ENCODE assay signal across 1 cellular context in the genomic region with DNA sequence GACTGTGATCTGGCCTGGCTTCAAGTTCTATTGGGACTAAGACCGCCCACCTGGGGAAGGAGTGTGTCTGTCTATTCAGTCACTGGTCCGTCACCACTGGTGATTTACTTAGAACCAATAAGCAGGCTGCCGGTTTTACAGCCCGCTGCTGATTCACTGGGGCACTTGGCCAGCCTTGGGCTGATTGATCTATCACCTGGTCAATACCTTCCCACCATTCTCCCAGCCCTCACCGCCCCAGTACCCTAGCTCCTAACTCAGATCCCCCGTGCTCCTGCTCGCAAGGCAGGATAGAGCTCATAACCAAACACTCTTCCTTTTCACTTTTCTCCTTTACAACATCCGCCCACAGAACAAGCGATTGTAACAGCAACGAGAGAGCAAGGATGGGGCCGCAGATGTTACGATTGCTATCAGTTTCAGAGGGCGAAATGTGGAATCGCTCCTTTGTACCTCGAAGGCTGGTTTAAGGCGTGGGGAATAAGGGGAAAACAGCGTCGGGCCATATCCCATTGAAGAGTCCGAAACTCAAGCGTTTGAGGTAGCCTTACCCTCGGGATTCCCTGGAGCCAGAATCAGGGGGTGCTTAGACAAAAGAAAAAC.
A peak's percentile ranks its signal among the peaks of the same experiment; 100 is the strongest.
TF ChIP-seq lines count a peak whose summit lies in the region.

No MANE protein-coding gene starts in this region.

TF ChIP-seq in HepG2, 621 proteins besides CTCF, POLR2A, EP300 and RAD21 (continued from another document and continues in another):
- TF ChIP-seq DR1 (CRISPR knock-in tag; IDR thresholded peaks at IDR 0.05) (peak; percentile 30; the same call in 1 of the 2 replicates), ZNF619 (CRISPR knock-in tag; IDR thresholded peaks at IDR 0.05) (no peak), PCBP1 (IDR thresholded peaks at IDR 0.05; ENCODE audit: borderline replicate concordance, low read depth, low read length) (no peak), KMT2B (CRISPR knock-in tag; IDR thresholded peaks at IDR 0.05) (no peak), YEATS2 (CRISPR knock-in tag; IDR thresholded peaks at IDR 0.05; ENCODE audit: borderline replicate concordance) (no peak), HIVEP1 (CRISPR knock-in tag; IDR thresholded peaks at IDR 0.05) (no peak), CHD4 (IDR thresholded peaks at IDR 0.05; ENCODE audit: borderline replicate concordance, low read length) (no peak), ZEB1 (IDR thresholded peaks at IDR 0.05; ENCODE audit: insufficient replicate concordance, low read depth) (no peak), FOXK1 (CRISPR knock-in tag; IDR thresholded peaks at IDR 0.05; ENCODE audit: borderline replicate concordance, low read depth) (0 out of 2 replicates have a peak, but pooled peaks have one; percentile 26), AGO1 (IDR thresholded peaks at IDR 0.05; ENCODE audit: low read depth, low read length, poor library complexity, severe bottlenecking) (no peak), KLF6 (CRISPR knock-in tag; IDR thresholded peaks at IDR 0.05) (no peak), SMARCE1 (IDR thresholded peaks at IDR 0.05; ENCODE audit: borderline replicate concordance) (no peak), SIX4 (CRISPR knock-in tag; IDR thresholded peaks at IDR 0.05) (no peak), ZNF772 (CRISPR knock-in tag; IDR thresholded peaks at IDR 0.05) (no peak), BCL6 (CRISPR knock-in tag; IDR thresholded peaks at IDR 0.05) (no peak), DMAP1 (CRISPR knock-in tag; IDR thresholded peaks at IDR 0.05) (no peak), SMAD9 (CRISPR knock-in tag; IDR thresholded peaks at IDR 0.05) (no peak), CCDC6 (CRISPR knock-in tag; IDR thresholded peaks at IDR 0.05) (no peak; the same call in 1 of the 2 replicates), ARHGAP35 (CRISPR knock-in tag; IDR thresholded peaks at IDR 0.05; ENCODE audit: borderline replicate concordance) (no peak), IKZF4 (CRISPR knock-in tag; IDR thresholded peaks at IDR 0.05; ENCODE audit: borderline replicate concordance, low read depth, not compliant biosample characterization) (no peak)
- TF ChIP-seq, protein P1, sequence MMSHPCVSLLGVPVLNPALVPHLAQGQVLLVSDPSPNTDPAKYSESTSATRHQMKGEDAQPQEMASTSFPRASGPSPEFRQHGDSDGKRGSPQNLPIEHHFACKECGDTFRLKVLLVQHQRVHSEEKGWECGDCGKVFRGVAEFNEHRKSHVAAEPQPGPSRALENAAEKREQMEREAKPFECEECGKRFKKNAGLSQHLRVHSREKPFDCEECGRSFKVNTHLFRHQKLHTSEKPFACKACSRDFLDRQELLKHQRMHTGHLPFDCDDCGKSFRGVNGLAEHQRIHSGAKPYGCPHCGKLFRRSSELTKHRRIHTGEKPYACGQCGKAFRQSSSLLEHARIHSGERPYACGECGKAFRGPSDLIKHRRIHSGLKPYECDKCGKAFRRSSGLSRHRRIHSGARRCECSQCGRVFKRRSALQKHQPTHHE (CRISPR knock-in tag; IDR thresholded peaks at IDR 0.05; ENCODE audit: borderline replicate concordance): no peak
- TF ChIP-seq, protein P2, sequence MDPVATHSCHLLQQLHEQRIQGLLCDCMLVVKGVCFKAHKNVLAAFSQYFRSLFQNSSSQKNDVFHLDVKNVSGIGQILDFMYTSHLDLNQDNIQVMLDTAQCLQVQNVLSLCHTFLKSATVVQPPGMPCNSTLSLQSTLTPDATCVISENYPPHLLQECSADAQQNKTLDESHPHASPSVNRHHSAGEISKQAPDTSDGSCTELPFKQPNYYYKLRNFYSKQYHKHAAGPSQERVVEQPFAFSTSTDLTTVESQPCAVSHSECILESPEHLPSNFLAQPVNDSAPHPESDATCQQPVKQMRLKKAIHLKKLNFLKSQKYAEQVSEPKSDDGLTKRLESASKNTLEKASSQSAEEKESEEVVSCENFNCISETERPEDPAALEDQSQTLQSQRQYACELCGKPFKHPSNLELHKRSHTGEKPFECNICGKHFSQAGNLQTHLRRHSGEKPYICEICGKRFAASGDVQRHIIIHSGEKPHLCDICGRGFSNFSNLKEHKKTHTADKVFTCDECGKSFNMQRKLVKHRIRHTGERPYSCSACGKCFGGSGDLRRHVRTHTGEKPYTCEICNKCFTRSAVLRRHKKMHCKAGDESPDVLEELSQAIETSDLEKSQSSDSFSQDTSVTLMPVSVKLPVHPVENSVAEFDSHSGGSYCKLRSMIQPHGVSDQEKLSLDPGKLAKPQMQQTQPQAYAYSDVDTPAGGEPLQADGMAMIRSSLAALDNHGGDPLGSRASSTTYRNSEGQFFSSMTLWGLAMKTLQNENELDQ (CRISPR knock-in tag; IDR thresholded peaks at IDR 0.05; ENCODE audit: borderline replicate concordance): no peak
- TF ChIP-seq, protein P3, sequence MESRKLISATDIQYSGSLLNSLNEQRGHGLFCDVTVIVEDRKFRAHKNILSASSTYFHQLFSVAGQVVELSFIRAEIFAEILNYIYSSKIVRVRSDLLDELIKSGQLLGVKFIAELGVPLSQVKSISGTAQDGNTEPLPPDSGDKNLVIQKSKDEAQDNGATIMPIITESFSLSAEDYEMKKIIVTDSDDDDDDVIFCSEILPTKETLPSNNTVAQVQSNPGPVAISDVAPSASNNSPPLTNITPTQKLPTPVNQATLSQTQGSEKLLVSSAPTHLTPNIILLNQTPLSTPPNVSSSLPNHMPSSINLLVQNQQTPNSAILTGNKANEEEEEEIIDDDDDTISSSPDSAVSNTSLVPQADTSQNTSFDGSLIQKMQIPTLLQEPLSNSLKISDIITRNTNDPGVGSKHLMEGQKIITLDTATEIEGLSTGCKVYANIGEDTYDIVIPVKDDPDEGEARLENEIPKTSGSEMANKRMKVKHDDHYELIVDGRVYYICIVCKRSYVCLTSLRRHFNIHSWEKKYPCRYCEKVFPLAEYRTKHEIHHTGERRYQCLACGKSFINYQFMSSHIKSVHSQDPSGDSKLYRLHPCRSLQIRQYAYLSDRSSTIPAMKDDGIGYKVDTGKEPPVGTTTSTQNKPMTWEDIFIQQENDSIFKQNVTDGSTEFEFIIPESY (CRISPR knock-in tag; IDR thresholded peaks at IDR 0.05): no peak
- TF ChIP-seq, protein P4, sequence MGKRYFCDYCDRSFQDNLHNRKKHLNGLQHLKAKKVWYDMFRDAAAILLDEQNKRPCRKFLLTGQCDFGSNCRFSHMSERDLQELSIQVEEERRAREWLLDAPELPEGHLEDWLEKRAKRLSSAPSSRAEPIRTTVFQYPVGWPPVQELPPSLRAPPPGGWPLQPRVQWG (CRISPR knock-in tag; IDR thresholded peaks at IDR 0.05; ENCODE audit: borderline replicate concordance, low read depth): no peak
- TF ChIP-seq, protein P5, sequence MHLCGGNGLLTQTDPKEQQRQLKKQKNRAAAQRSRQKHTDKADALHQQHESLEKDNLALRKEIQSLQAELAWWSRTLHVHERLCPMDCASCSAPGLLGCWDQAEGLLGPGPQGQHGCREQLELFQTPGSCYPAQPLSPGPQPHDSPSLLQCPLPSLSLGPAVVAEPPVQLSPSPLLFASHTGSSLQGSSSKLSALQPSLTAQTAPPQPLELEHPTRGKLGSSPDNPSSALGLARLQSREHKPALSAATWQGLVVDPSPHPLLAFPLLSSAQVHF (CRISPR knock-in tag; IDR thresholded peaks at IDR 0.05): no peak
- TF ChIP-seq, protein P6, sequence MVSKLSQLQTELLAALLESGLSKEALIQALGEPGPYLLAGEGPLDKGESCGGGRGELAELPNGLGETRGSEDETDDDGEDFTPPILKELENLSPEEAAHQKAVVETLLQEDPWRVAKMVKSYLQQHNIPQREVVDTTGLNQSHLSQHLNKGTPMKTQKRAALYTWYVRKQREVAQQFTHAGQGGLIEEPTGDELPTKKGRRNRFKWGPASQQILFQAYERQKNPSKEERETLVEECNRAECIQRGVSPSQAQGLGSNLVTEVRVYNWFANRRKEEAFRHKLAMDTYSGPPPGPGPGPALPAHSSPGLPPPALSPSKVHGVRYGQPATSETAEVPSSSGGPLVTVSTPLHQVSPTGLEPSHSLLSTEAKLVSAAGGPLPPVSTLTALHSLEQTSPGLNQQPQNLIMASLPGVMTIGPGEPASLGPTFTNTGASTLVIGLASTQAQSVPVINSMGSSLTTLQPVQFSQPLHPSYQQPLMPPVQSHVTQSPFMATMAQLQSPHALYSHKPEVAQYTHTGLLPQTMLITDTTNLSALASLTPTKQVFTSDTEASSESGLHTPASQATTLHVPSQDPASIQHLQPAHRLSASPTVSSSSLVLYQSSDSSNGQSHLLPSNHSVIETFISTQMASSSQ (IDR thresholded peaks at IDR 0.05; ENCODE audit: low read depth): no peak
- TF ChIP-seq, protein P6 (CRISPR knock-in tag; IDR thresholded peaks at IDR 0.05; ENCODE audit: borderline replicate concordance): no peak
- TF ChIP-seq, protein P7, sequence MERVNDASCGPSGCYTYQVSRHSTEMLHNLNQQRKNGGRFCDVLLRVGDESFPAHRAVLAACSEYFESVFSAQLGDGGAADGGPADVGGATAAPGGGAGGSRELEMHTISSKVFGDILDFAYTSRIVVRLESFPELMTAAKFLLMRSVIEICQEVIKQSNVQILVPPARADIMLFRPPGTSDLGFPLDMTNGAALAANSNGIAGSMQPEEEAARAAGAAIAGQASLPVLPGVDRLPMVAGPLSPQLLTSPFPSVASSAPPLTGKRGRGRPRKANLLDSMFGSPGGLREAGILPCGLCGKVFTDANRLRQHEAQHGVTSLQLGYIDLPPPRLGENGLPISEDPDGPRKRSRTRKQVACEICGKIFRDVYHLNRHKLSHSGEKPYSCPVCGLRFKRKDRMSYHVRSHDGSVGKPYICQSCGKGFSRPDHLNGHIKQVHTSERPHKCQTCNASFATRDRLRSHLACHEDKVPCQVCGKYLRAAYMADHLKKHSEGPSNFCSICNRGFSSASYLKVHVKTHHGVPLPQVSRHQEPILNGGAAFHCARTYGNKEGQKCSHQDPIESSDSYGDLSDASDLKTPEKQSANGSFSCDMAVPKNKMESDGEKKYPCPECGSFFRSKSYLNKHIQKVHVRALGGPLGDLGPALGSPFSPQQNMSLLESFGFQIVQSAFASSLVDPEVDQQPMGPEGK (CRISPR knock-in tag; IDR thresholded peaks at IDR 0.05): no peak; the same call in 1 of the 2 replicates
- TF ChIP-seq, protein P8, sequence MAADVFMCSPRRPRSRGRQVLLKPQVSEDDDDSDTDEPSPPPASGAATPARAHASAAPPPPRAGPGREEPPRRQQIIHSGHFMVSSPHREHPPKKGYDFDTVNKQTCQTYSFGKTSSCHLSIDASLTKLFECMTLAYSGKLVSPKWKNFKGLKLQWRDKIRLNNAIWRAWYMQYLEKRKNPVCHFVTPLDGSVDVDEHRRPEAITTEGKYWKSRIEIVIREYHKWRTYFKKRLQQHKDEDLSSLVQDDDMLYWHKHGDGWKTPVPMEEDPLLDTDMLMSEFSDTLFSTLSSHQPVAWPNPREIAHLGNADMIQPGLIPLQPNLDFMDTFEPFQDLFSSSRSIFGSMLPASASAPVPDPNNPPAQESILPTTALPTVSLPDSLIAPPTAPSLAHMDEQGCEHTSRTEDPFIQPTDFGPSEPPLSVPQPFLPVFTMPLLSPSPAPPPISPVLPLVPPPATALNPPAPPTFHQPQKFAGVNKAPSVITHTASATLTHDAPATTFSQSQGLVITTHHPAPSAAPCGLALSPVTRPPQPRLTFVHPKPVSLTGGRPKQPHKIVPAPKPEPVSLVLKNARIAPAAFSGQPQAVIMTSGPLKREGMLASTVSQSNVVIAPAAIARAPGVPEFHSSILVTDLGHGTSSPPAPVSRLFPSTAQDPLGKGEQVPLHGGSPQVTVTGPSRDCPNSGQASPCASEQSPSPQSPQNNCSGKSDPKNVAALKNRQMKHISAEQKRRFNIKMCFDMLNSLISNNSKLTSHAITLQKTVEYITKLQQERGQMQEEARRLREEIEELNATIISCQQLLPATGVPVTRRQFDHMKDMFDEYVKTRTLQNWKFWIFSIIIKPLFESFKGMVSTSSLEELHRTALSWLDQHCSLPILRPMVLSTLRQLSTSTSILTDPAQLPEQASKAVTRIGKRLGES (CRISPR knock-in tag; IDR thresholded peaks at IDR 0.05; ENCODE audit: borderline replicate concordance): no peak
- TF ChIP-seq, protein P9, sequence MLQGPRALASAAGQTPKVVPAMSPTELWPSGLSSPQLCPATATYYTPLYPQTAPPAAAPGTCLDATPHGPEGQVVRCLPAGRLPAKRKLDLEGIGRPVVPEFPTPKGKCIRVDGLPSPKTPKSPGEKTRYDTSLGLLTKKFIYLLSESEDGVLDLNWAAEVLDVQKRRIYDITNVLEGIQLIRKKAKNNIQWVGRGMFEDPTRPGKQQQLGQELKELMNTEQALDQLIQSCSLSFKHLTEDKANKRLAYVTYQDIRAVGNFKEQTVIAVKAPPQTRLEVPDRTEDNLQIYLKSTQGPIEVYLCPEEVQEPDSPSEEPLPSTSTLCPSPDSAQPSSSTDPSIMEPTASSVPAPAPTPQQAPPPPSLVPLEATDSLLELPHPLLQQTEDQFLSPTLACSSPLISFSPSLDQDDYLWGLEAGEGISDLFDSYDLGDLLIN (CRISPR knock-in tag; IDR thresholded peaks at IDR 0.05; ENCODE audit: borderline replicate concordance): no peak
- TF ChIP-seq, protein P10, sequence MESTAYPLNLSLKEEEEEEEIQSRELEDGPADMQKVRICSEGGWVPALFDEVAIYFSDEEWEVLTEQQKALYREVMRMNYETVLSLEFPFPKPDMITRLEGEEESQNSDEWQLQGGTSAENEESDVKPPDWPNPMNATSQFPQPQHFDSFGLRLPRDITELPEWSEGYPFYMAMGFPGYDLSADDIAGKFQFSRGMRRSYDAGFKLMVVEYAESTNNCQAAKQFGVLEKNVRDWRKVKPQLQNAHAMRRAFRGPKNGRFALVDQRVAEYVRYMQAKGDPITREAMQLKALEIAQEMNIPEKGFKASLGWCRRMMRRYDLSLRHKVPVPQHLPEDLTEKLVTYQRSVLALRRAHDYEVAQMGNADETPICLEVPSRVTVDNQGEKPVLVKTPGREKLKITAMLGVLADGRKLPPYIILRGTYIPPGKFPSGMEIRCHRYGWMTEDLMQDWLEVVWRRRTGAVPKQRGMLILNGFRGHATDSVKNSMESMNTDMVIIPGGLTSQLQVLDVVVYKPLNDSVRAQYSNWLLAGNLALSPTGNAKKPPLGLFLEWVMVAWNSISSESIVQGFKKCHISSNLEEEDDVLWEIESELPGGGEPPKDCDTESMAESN (CRISPR knock-in tag; conservative IDR thresholded peaks at IDR 0.05): no peak
- TF ChIP-seq, protein P11, sequence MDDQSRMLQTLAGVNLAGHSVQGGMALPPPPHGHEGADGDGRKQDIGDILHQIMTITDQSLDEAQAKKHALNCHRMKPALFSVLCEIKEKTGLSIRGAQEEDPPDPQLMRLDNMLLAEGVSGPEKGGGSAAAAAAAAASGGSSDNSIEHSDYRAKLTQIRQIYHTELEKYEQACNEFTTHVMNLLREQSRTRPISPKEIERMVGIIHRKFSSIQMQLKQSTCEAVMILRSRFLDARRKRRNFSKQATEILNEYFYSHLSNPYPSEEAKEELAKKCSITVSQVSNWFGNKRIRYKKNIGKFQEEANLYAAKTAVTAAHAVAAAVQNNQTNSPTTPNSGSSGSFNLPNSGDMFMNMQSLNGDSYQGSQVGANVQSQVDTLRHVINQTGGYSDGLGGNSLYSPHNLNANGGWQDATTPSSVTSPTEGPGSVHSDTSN (CRISPR knock-in tag; IDR thresholded peaks at IDR 0.05; ENCODE audit: borderline replicate concordance): no peak
